28 cellular contexts compared by ENCODE assay signal in the genomic region with DNA sequence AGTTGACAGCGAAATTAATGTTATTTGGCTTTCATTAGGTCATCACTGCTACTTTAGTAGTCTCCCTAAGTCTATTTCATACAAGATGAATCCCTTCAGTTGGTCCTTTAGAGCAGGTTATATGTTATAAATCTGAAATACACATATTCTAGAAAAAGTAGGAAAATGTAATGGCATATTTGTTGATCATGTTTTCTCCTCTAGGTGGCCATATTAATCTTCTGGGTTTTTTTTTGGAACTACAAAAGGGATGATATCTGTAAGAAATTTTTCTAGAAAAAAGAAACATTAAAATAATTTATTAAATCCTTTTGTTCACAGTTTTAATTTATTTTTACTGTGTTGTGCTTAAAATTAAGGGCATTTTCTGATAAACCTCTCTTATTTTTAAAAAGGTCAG.
DNase-seq lines count a peak whose midpoint lies in the region; ATAC-seq, FAIRE-seq and TF ChIP-seq lines count a peak whose summit lies in the region.
"Had no signal": no experiment of that assay in that cellular context is flagged by ENCODE, and none has a peak within 500 bp of the region (broad histone marks: within the 10 kb centered on the region; RNA-seq: fewer than 3 reads in every experiment).

No MANE protein-coding gene starts in this region.

- no peaks in the 10 kb centered on the region for H3K27me3 Mint-ChIP-seq in endodermal cell (ENCODE audit: insufficient read depth)
- H3K27me3 Mint-ChIP-seq: CD4-positive, CD25-positive, alpha-beta regulatory T cell had no signal

- no peak overlapping the region for H3K27ac ChIP-seq in A673 (ENCODE audit: low read depth, low read length, poor library complexity, severe bottlenecking)
- no peak overlapping the region for H3K27ac ChIP-seq in RWPE2 (ENCODE audit: poor library complexity, severe bottlenecking)
- H3K27ac ChIP-seq in endodermal cell (ENCODE audit: low read depth, low read length), result no peak overlapping the region
- no peak overlapping the region for H3K27ac ChIP-seq in ovary
- H3K27ac ChIP-seq: ascending aorta, suprapubic skin had no signal

- ATAC-seq in RWPE2 (ENCODE audit: low read depth) (no peak), HG03432 (IDR thresholded peaks at IDR 0.05; ENCODE audit: unreplicated experiment) (no peak)
- ATAC-seq: activated T-helper 17 cell treated with anti-CD3 and anti-CD28 coated beads, Interleukin-2, amount 50 U/mL, for 72 hours; left colon; stimulated activated naive B cell treated with anti-CD40 and anti-IgM and Interleukin-4, amounts not matched to agents 10 μg/mL and 1 μg/mL and 100 μg/mL, for 72 hours had no signal

- peaks cover 6% of the 10 kb centered on the region for H3K36me3 ChIP-seq in A673 (ENCODE audit: insufficient read depth, low read length, poor library complexity, severe bottlenecking)
- H3K36me3 ChIP-seq in RWPE2 (ENCODE audit: low read depth), result no peaks in the 10 kb centered on the region
- no peaks in the 10 kb centered on the region for H3K36me3 ChIP-seq in endodermal cell (ENCODE audit: control insufficient read depth, insufficient read depth, low read length)
- no peaks in the 10 kb centered on the region for H3K36me3 ChIP-seq in ovary
- H3K36me3 ChIP-seq: ascending aorta, suprapubic skin had no signal

- TF ChIP-seq POLR2A in H54 (IDR thresholded peaks at IDR 0.05; ENCODE audit: low read depth, low read length) (no peak), ovary (IDR thresholded peaks at IDR 0.05) (no peak)

- no peaks in the 10 kb centered on the region for H3K27me3 ChIP-seq in A673 (replicated peaks; ENCODE audit: insufficient read depth, low read depth, low read length, poor library complexity)
- no peaks in the 10 kb centered on the region for H3K27me3 ChIP-seq in RWPE2 (ENCODE audit: insufficient read depth, poor library complexity, severe bottlenecking)
- no peaks in the 10 kb centered on the region for H3K27me3 ChIP-seq in endodermal cell (ENCODE audit: control insufficient read depth, insufficient read depth, low read length, poor library complexity, severe bottlenecking)
- H3K27me3 ChIP-seq in ovary, result no peaks in the 10 kb centered on the region
- H3K27me3 ChIP-seq: ascending aorta, suprapubic skin had no signal

- POLR2A ChIA-PET in A673 (lab: Charles Lee; ENCODE audit: low non-redundant PET), result no interaction called here

- H3K9ac ChIP-seq in endodermal cell (ENCODE audit: extremely low read depth, low read length, poor library complexity, severe bottlenecking), result no peak overlapping the region

- BruUV-seq in A673 (replicated peaks; lab: Mats Ljungman, UMichigan), result no TSS peak

- H3K9me3 ChIP-seq in A673 (ENCODE audit: low read depth, low read length, poor library complexity, severe bottlenecking), result peaks cover 4% of the 10 kb centered on the region
- no peaks in the 10 kb centered on the region for H3K9me3 ChIP-seq in RWPE2 (ENCODE audit: severe bottlenecking)
- H3K9me3 ChIP-seq in endodermal cell (ENCODE audit: control insufficient read depth, low read length), result no peaks in the 10 kb centered on the region
- no peaks in the 10 kb centered on the region for H3K9me3 ChIP-seq in ovary
- H3K9me3 ChIP-seq: ascending aorta, suprapubic skin had no signal

- DNase-seq in A673 (ENCODE audit: low spot score) (no peak), H54 (ENCODE audit: insufficient read length, low spot score) (no peak), RWPE2 (ENCODE audit: low spot score) (no peak), frontal cortex (ENCODE audit: low spot score in 2 of 2) (no peak), endodermal cell (no peak), ovary (no peak), islet precursor cell (no peak)
- DNase-seq: activated CD4-positive, alpha-beta T cell treated with anti-CD3 and anti-CD28 coated beads, Interleukin-2, amount 50 U/mL, for 48 hours; activated CD4-positive, CD25-positive, alpha-beta regulatory T cell; activated CD8-positive, alpha-beta memory T cell treated with anti-CD3 and anti-CD28 coated beads, Interleukin-2, amount 50 U/mL, for 4 hours; CD4-positive, CD25-positive, alpha-beta regulatory T cell; DMS 273 treated with DMSO at 0.1 percent for 48 hours; left colon; mesenchymal stem cell; NCI-H1417 treated with DMSO at 0.1 percent for 48 hours; NCI-H524; nucleus accumbens; retina; stimulated activated CD4-positive, alpha-beta T cell treated with anti-CD3 and anti-CD28 coated beads, Interleukin-12 subunit alpha, Interleukin-12 subunit beta, amount 100 ng/mL, for 4 hours; stimulated activated CD4-positive, alpha-beta T cell treated with anti-CD3 and anti-CD28 coated beads, Interleukin-4, amount 100 ng/mL, for 24 hours; stimulated activated naive B cell treated with anti-CD40 and anti-IgM and Interleukin-4, amounts not matched to agents 10 μg/mL and 1 μg/mL and 100 μg/mL, for 72 hours had no signal

- no peak overlapping the region for H3K4me3 ChIP-seq in A673 (ENCODE audit: low read depth, low read length, poor library complexity, severe bottlenecking)
- no peak overlapping the region for H3K4me3 ChIP-seq in RWPE2 (ENCODE audit: severe bottlenecking)
- no peak overlapping the region for H3K4me3 ChIP-seq in endodermal cell (ENCODE audit: low read length)
- H3K4me3 ChIP-seq in ovary, result no peak overlapping the region
- H3K4me3 ChIP-seq: ascending aorta, suprapubic skin had no signal

- H3K4me1 Mint-ChIP-seq in endodermal cell, result no peaks in the 10 kb centered on the region
- H3K4me1 Mint-ChIP-seq: activated T-helper 17 cell treated with anti-CD3 and anti-CD28 coated beads, Interleukin-2, amount 50 U/mL, for 72 hours; CD4-positive, CD25-positive, alpha-beta regulatory T cell; central memory CD8-positive, alpha-beta T cell; IgD-negative memory B cell; stimulated activated naive B cell treated with anti-CD40 and anti-IgM and Interleukin-4, amounts not matched to agents 10 μg/mL and 1 μg/mL and 100 μg/mL, for 72 hours had no signal

- H3K4me1 ChIP-seq in A673 (ENCODE audit: insufficient read depth, low read length, poor library complexity, severe bottlenecking) (no peaks in the 10 kb centered on the region), RWPE2 (ENCODE audit: insufficient read depth, poor library complexity, severe bottlenecking) (no peaks in the 10 kb centered on the region), endodermal cell (ENCODE audit: control insufficient read depth, insufficient read depth, low read length) (no peaks in the 10 kb centered on the region), ovary (ENCODE audit: insufficient read depth) (no peaks in the 10 kb centered on the region)
- H3K4me1 ChIP-seq: ascending aorta, suprapubic skin had no signal

- intact Hi-C loops in A673 (cut with micrococcal nuclease; ENCODE audit: unreplicated experiment) (loop anchor here (10.0 kb wide), 1 partner anchor 289 kb away; no protein-coding TSS in a partner anchor), ovary (cut with DNase I) (no loop called here)

- TF ChIP-seq CTCF in A673 (conservative IDR thresholded peaks at IDR 0.05; ENCODE audit: low read depth, low read length) (peak; percentile 49), RWPE2 (IDR thresholded peaks at IDR 0.05; ENCODE audit: poor library complexity, severe bottlenecking) (peak; percentile 2), endodermal cell (conservative IDR thresholded peaks at IDR 0.05) (no peak), ovary (IDR thresholded peaks at IDR 0.05) (no peak)

- 100% methylated on average over 1 of the region's 1 CpG; no CpG with 5 or more reads in 1 of the 2 experiments for WGBS in endodermal cell (ENCODE audit: insufficient coverage in 1 of 2, insufficient read length in 1 of 2), 2 experiments
- 76 to 83% (median 78%) methylated on average over 1 of the region's 1 CpG for WGBS in ovary, 3 donors

- no peaks in the 10 kb centered on the region for H3K36me3 Mint-ChIP-seq in endodermal cell (ENCODE audit: low read depth)
- H3K36me3 Mint-ChIP-seq: activated naive CD8-positive, alpha-beta T cell; CD4-positive, CD25-positive, alpha-beta regulatory T cell; IgD-negative memory B cell; stimulated activated naive B cell treated with anti-CD40 and anti-IgM and Interleukin-4, amounts not matched to agents 10 μg/mL and 1 μg/mL and 100 μg/mL, for 72 hours had no signal

- H3K9me3 Mint-ChIP-seq in endodermal cell, result peaks cover 4% of the 10 kb centered on the region

- FAIRE-seq in H54 (lab: Jason Lieb, UNC) (peak; percentile 30), frontal cortex (lab: Jason Lieb, UNC) (peak; percentile 45)

- H3K27ac Mint-ChIP-seq in endodermal cell, result no peak overlapping the region
- H3K27ac Mint-ChIP-seq: activated naive CD8-positive, alpha-beta T cell; activated T-helper 17 cell treated with anti-CD3 and anti-CD28 coated beads, Interleukin-2, amount 50 U/mL, for 72 hours; CD4-positive, CD25-positive, alpha-beta regulatory T cell; IgD-negative memory B cell; stimulated activated naive B cell treated with anti-CD40 and anti-IgM and Interleukin-4, amounts not matched to agents 10 μg/mL and 1 μg/mL and 100 μg/mL, for 72 hours had no signal

- CTCF ChIA-PET in A673 (lab: Charles Lee), result interaction anchor here (0.7 kb wide), 1 partner anchor 144 kb away, joined by 6 read pairs; no protein-coding TSS in a partner anchor

- no peak for TF ChIP-seq EP300 in ovary (IDR thresholded peaks at IDR 0.05)

- no peak overlapping the region for H3K4me3 Mint-ChIP-seq in endodermal cell
- H3K4me3 Mint-ChIP-seq: activated naive CD8-positive, alpha-beta T cell; activated T-helper 17 cell treated with anti-CD3 and anti-CD28 coated beads, Interleukin-2, amount 50 U/mL, for 72 hours; CD4-positive, CD25-positive, alpha-beta regulatory T cell; central memory CD8-positive, alpha-beta T cell; IgD-negative memory B cell; stimulated activated naive B cell treated with anti-CD40 and anti-IgM and Interleukin-4, amounts not matched to agents 10 μg/mL and 1 μg/mL and 100 μg/mL, for 72 hours had no signal

Comparison
In these comparisons a context has a peak if more than half of its experiments do, and no peak if none do; other contexts are left out.
1. CTCF ChIP-seq: peak in A673 (single experiment) and RWPE2 (single experiment); none in endodermal cell (single experiment) and ovary (0 of 3).